In the genomic region with DNA sequence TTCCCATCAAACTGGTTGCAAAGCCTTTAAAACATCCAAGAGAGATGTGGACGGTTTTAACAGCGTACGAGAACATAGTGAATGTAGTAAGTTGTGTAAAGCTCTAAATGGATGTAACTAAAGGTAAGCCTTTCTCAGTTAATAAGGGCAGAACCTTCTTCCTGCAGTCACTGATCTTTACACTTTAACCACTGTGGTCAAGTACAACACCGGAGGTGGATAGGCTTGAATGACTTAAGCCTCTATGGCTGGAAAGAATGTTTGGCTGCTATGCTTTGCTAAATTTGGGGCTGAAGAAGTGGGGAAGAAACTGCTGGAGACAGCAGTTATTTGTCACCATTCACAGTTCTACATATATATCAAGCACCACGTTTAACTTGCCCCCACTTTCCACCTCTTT, we compare ENCODE assay signal across 23 cellular contexts.
"Had no signal": no experiment of that assay in that cellular context is flagged by ENCODE, and none has a peak within 500 bp of the region (broad histone marks: within the 10 kb centered on the region; RNA-seq: fewer than 3 reads in every experiment).

No MANE protein-coding gene starts in this region.

- H3K27me3 ChIP-seq: MG63 had no signal

- DNase-seq: IMR-90, Karpas-422, KG1, MG63, NCI-H1092, NCI-H1105 treated with DMSO at 0.1 percent for 48 hours, NCI-H1417 treated with DMSO at 0.1 percent for 48 hours, NCI-H146, NCI-H1694 treated with DMSO at 0.1 percent for 48 hours, NCI-H1930, NCI-H2081, NCI-H2107, NCI-H2227 treated with DMSO at 0.1 percent for 48 hours, NCI-H446, NCI-H510A, NCI-H524 treated with DMSO at 0.1 percent for 48 hours, NCI-H69, NCI-H774, SHP77, SK-N-SH, SW 1271 had no signal

- H3K9ac ChIP-seq: SK-N-SH had no signal

- H3K4me2 ChIP-seq: SK-N-SH had no signal

- H3K4me3 ChIP-seq: MG63 had no signal

- H3K27ac ChIP-seq: RWPE1 had no signal

- H3K9me3 ChIP-seq: MG63, SK-N-SH had no signal

- FAIRE-seq: HepG2 had no signal

- H3K36me3 ChIP-seq: MG63 had no signal
